In genomic region chr6:5175635-5176034, GRCh38 we compare ENCODE assay signal across 13 cellular contexts.
A peak's percentile ranks its signal among the peaks of the same experiment; 100 is the strongest.
DNase-seq lines count a peak whose midpoint lies in the region; ATAC-seq and FAIRE-seq lines count a peak whose summit lies in the region.
"Had no signal": no experiment of that assay in that cellular context is flagged by ENCODE, and none has a peak within 500 bp of the region (broad histone marks: within the 10 kb centered on the region; RNA-seq: fewer than 3 reads in every experiment).

No MANE protein-coding gene starts in this region.

- no peak for ATAC-seq in CD4-positive, CD25-positive, alpha-beta regulatory T cell (ENCODE audit: low read depth in 2 of 2)
- ATAC-seq in memory B cell (ENCODE audit: low read depth) (peak; percentile 52), GM21360 (IDR thresholded peaks at IDR 0.05; ENCODE audit: unreplicated experiment) (no peak)
- ATAC-seq: Right ventricle myocardium inferior had no signal

- peak overlapping the region; percentile 75 for H3K4me3 ChIP-seq in CD4-positive, CD25-positive, alpha-beta regulatory T cell (ENCODE audit: low read depth, low read length)
- no peak overlapping the region for H3K4me3 ChIP-seq in MG63

- H3K4me1 ChIP-seq in CD4-positive, CD25-positive, alpha-beta regulatory T cell (ENCODE audit: control insufficient read depth, insufficient read depth, low read length, poor library complexity, severe bottlenecking): peaks cover 23% of the 10 kb centered on the region

- H3K27ac Mint-ChIP-seq in CD4-positive, CD25-positive, alpha-beta regulatory T cell: peak overlapping the region; percentile 76 to 90 (median 85)
- peak overlapping the region; percentile 88 for H3K27ac Mint-ChIP-seq in T-helper 1 cell treated with Interleukin-12 subunit alpha and Interleukin-12 subunit beta and Interleukin-4 antibody, amounts not matched to agents 30 μg/mL and 1 μg/mL, for 36 hours
- H3K27ac Mint-ChIP-seq in memory B cell: peak overlapping the region; percentile 89

- peaks cover 23 to 64% (median 45%) of the 10 kb centered on the region in 4 donors for H3K4me1 Mint-ChIP-seq in CD4-positive, CD25-positive, alpha-beta regulatory T cell
- H3K4me1 Mint-ChIP-seq in T-helper 1 cell treated with Interleukin-12 subunit alpha and Interleukin-12 subunit beta and Interleukin-4 antibody, amounts not matched to agents 30 μg/mL and 1 μg/mL, for 36 hours (ENCODE audit: low read depth): peaks cover 48% of the 10 kb centered on the region
- peaks cover 24% of the 10 kb centered on the region for H3K4me1 Mint-ChIP-seq in memory B cell

- H3K36me3 ChIP-seq in CD4-positive, CD25-positive, alpha-beta regulatory T cell (ENCODE audit: control insufficient read depth, insufficient read depth, low read length): no peaks in the 10 kb centered on the region
- no peaks in the 10 kb centered on the region for H3K36me3 ChIP-seq in MG63

- H3K9me3 Mint-ChIP-seq in CD4-positive, CD25-positive, alpha-beta regulatory T cell: no peaks in the 10 kb centered on the region
- no peaks in the 10 kb centered on the region for H3K9me3 Mint-ChIP-seq in T-helper 1 cell treated with Interleukin-12 subunit alpha and Interleukin-12 subunit beta and Interleukin-4 antibody, amounts not matched to agents 30 μg/mL and 1 μg/mL, for 36 hours
- no peaks in the 10 kb centered on the region for H3K9me3 Mint-ChIP-seq in memory B cell
- H3K9me3 Mint-ChIP-seq: H9 had no signal

- peak; percentile 53 for FAIRE-seq in GM19239 (lab: Jason Lieb, UNC)
- FAIRE-seq in urothelium cell line (lab: Jason Lieb, UNC): no peak
- FAIRE-seq: HTR-8/SVneo had no signal

- no peak overlapping the region for H3K27ac ChIP-seq in CD4-positive, CD25-positive, alpha-beta regulatory T cell (ENCODE audit: insufficient read depth, low read length, poor library complexity, severe bottlenecking)

- H3K4me3 Mint-ChIP-seq in CD4-positive, CD25-positive, alpha-beta regulatory T cell: peak overlapping the region in 1 of 4 donors; percentile 60
- peak overlapping the region; percentile 35 for H3K4me3 Mint-ChIP-seq in T-helper 1 cell treated with Interleukin-12 subunit alpha and Interleukin-12 subunit beta and Interleukin-4 antibody, amounts not matched to agents 30 μg/mL and 1 μg/mL, for 36 hours
- peak overlapping the region; percentile 11 for H3K4me3 Mint-ChIP-seq in memory B cell
- H3K4me3 Mint-ChIP-seq: H9 had no signal

- H3K27me3 ChIP-seq in CD4-positive, CD25-positive, alpha-beta regulatory T cell (ENCODE audit: control insufficient read depth, insufficient read depth, low read length): no peaks in the 10 kb centered on the region
- no peaks in the 10 kb centered on the region for H3K27me3 ChIP-seq in MG63

- H3K27me3 Mint-ChIP-seq in CD4-positive, CD25-positive, alpha-beta regulatory T cell: no peaks in the 10 kb centered on the region
- no peaks in the 10 kb centered on the region for H3K27me3 Mint-ChIP-seq in T-helper 1 cell treated with Interleukin-12 subunit alpha and Interleukin-12 subunit beta and Interleukin-4 antibody, amounts not matched to agents 30 μg/mL and 1 μg/mL, for 36 hours (ENCODE audit: low read depth)
- no peaks in the 10 kb centered on the region for H3K27me3 Mint-ChIP-seq in memory B cell

- H3K36me3 Mint-ChIP-seq in CD4-positive, CD25-positive, alpha-beta regulatory T cell: no peaks in the 10 kb centered on the region
- H3K36me3 Mint-ChIP-seq in T-helper 1 cell treated with Interleukin-12 subunit alpha and Interleukin-12 subunit beta and Interleukin-4 antibody, amounts not matched to agents 30 μg/mL and 1 μg/mL, for 36 hours (ENCODE audit: low read depth): peaks cover 6% of the 10 kb centered on the region
- H3K36me3 Mint-ChIP-seq in memory B cell: peaks cover 2% of the 10 kb centered on the region

- no peaks in the 10 kb centered on the region for H3K9me3 ChIP-seq in CD4-positive, CD25-positive, alpha-beta regulatory T cell (ENCODE audit: control insufficient read depth in 2 of 2, low read length in 2 of 2)
- no peaks in the 10 kb centered on the region for H3K9me3 ChIP-seq in MG63

- no peak for DNase-seq in CD4-positive, CD25-positive, alpha-beta regulatory T cell
- no peak for DNase-seq in GM19239 (ENCODE audit: insufficient read length, low spot score)
- DNase-seq in memory B cell (ENCODE audit: low spot score in 2 of 2): no peak
- DNase-seq in UCSD-AML1 (lab: John Stamatoyannopoulos, UW; ENCODE audit: unreplicated experiment): no peak
- DNase-seq in urothelium cell line (ENCODE audit: low spot score): no peak
- DNase-seq in MG63: no peak
- DNase-seq: C1 segment of cervical spinal cord, occipital lobe had no signal
